In genomic region chr12:77584860-77585259, GRCh38 we compare ENCODE assay signal across 21 cellular contexts.
"Had no signal": no experiment of that assay in that cellular context is flagged by ENCODE, and none has a peak within 500 bp of the region (broad histone marks: within the 10 kb centered on the region; RNA-seq: fewer than 3 reads in every experiment).

No MANE protein-coding gene starts in this region.

- H3K4me1 ChIP-seq: left lung, neural progenitor cell, right lobe of liver, transverse colon, vagina had no signal

- H3K9me3 Mint-ChIP-seq: activated CD4-positive, alpha-beta T cell treated with anti-CD3 and anti-CD28 coated beads, Interleukin-2, amount 10 ng/mL, durations not matched to agents 24 days and 14 days; neural progenitor cell had no signal

- H3K4me3 Mint-ChIP-seq: activated CD4-positive, alpha-beta T cell treated with anti-CD3 and anti-CD28 coated beads, Interleukin-2, amount 10 ng/mL, durations not matched to agents 24 days and 14 days; activated CD8-positive, alpha-beta T cell treated with anti-CD3 and anti-CD28 coated beads, Interleukin-2, amount 10 ng/mL, durations not matched to agents 7 days and 5 days; activated naive CD8-positive, alpha-beta T cell; naive B cell; neural progenitor cell had no signal

- H3K36me3 ChIP-seq: left lung, neural progenitor cell, ovary, right lobe of liver, transverse colon, vagina had no signal

- H2AFZ ChIP-seq: hepatocyte, neural progenitor cell had no signal

- H3K27me3 Mint-ChIP-seq: activated CD4-positive, alpha-beta T cell treated with anti-CD3 and anti-CD28 coated beads, Interleukin-2, amount 10 ng/mL, durations not matched to agents 24 days and 14 days; activated naive CD8-positive, alpha-beta T cell; naive B cell had no signal

- H3K36me3 Mint-ChIP-seq: activated naive CD8-positive, alpha-beta T cell; naive B cell; neural progenitor cell had no signal

- H3K4me3 ChIP-seq: coronary artery, hepatocyte, left lung, neural progenitor cell, ovary, right lobe of liver, transverse colon, vagina had no signal

- H3K4me2 ChIP-seq: hepatocyte, neural progenitor cell had no signal

- FAIRE-seq: keratinocyte had no signal

- H3K27me3 ChIP-seq: hepatocyte, left lung, neural progenitor cell, ovary, right lobe of liver, transverse colon, vagina had no signal

- H3K27ac ChIP-seq: coronary artery, hepatocyte, left lung, neural progenitor cell, ovary, right lobe of liver, transverse colon, vagina had no signal

- ATAC-seq: activated CD8-positive, alpha-beta T cell treated with anti-CD3 and anti-CD28 coated beads, Interleukin-2, amount 10 ng/mL, durations not matched to agents 7 days and 5 days; esophagus mucosa; left lung; right lobe of liver; stimulated activated naive CD8-positive, alpha-beta T cell treated with anti-CD3 and anti-CD28 coated beads, Interleukin-15, Interleukin-2, amounts not matched to agents 100 U/mL and 50 U/mL, for 24 hours had no signal

- H3K27ac Mint-ChIP-seq: activated CD4-positive, alpha-beta T cell treated with anti-CD3 and anti-CD28 coated beads, Interleukin-2, amount 10 ng/mL, durations not matched to agents 24 days and 14 days; activated CD8-positive, alpha-beta T cell treated with anti-CD3 and anti-CD28 coated beads, Interleukin-2, amount 10 ng/mL, durations not matched to agents 7 days and 5 days; activated naive CD8-positive, alpha-beta T cell; naive B cell; neural progenitor cell had no signal

- H3K79me2 ChIP-seq: hepatocyte had no signal

- H3K4me1 Mint-ChIP-seq: activated CD4-positive, alpha-beta T cell treated with anti-CD3 and anti-CD28 coated beads, Interleukin-2, amount 10 ng/mL, durations not matched to agents 24 days and 14 days; naive B cell; neural progenitor cell had no signal

- H3K9ac ChIP-seq: neural progenitor cell had no signal

- H3K9me3 ChIP-seq: left lung, ovary, right lobe of liver, transverse colon, vagina had no signal

- DNase-seq: activated CD4-positive, alpha-beta T cell treated with anti-CD3 and anti-CD28 coated beads, Interleukin-2, amount 10 ng/mL, durations not matched to agents 24 days and 14 days; activated CD4-positive, CD25-positive, alpha-beta regulatory T cell; activated CD8-positive, alpha-beta memory T cell treated with anti-CD3 and anti-CD28 coated beads, Interleukin-2, amount 50 U/mL, for 4 hours; activated CD8-positive, alpha-beta T cell treated with anti-CD3 and anti-CD28 coated beads, Interleukin-2, amount 10 ng/mL, durations not matched to agents 7 days and 5 days; activated gamma-delta T cell treated with Interleukin-2 at 50 U/mL for 16 hours; activated T-cell treated with anti-CD3 and anti-CD28 coated beads, Interleukin-2, amount 50 U/mL, for 48 hours; amniotic stem cell; mammary epithelial cell; naive B cell; ovary; right lobe of liver; stimulated activated naive CD8-positive, alpha-beta T cell treated with anti-CD3 and anti-CD28 coated beads, Interleukin-15, Interleukin-2, amounts not matched to agents 100 U/mL and 50 U/mL, for 24 hours; transverse colon had no signal
